In the genomic region with DNA sequence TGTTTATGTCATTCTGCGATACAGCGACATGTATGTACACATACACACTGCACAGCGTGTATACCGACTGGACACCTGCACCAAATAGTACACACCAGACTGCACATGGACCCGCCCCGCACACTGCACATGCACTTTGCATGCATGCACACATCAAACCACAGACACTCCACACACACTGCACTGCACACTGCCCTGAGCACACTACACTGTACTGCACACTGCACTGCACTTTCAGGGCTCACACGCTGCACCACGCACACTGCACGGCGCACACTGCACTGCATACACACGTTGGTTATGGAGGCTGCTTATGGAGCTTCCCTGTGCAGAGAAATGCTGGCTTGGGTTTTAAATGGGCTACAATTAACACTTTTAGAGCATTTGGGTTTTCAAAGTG, we compare ENCODE assay signal across 10 cellular contexts. TPM values are rescaled to one million over a fixed set of nuclear protein-coding genes. Genes with fewer than 3 reads are reported as not detected.
A peak's percentile ranks its signal among the peaks of the same experiment; 100 is the strongest.
DNase-seq lines count a peak whose midpoint lies in the region; ATAC-seq, FAIRE-seq and TF ChIP-seq lines count a peak whose summit lies in the region.
"Had no signal": no experiment of that assay in that cellular context is flagged by ENCODE, and none has a peak within 500 bp of the region (broad histone marks: within the 10 kb centered on the region; RNA-seq: fewer than 3 reads in every experiment).

No MANE protein-coding gene starts in this region.

- H3K27ac Mint-ChIP-seq in MCF 10A (ENCODE audit: low read depth, unreplicated experiment) (peak overlapping the region; percentile 19), memory B cell (no peak overlapping the region)

- CTCF ChIA-PET in MCF 10A (lab: Yijun Ruan, JAX), result interaction anchor here (0.7 to 0.9 kb wide), 2 partner anchors 33 to 50 kb away, joined by 3 to 5 read pairs; no protein-coding TSS in a partner anchor

- H3K9me3 Mint-ChIP-seq in MCF 10A (ENCODE audit: unreplicated experiment) (no peaks in the 10 kb centered on the region), memory B cell (no peaks in the 10 kb centered on the region)

- no TSS peak for BruUV-seq in MCF 10A (replicated peaks; lab: Mats Ljungman, UMichigan)

- FAIRE-seq in urothelium cell line (lab: Jason Lieb, UNC), result peak; percentile 99

- H3K4me1 Mint-ChIP-seq in MCF 10A (ENCODE audit: insufficient read depth, unreplicated experiment) (peaks cover 44% of the 10 kb centered on the region), memory B cell (peaks cover 51% of the 10 kb centered on the region)

- DNase-seq in Right ventricle myocardium superior, result no peak
- no peak for DNase-seq in cardiac septum (ENCODE audit: low spot score)
- DNase-seq in MCF 10A (ENCODE audit: unreplicated experiment), result no peak
- no peak for DNase-seq in memory B cell (ENCODE audit: low spot score in 2 of 2)
- no peak for DNase-seq in urothelium cell line (ENCODE audit: low spot score)
- no peak for DNase-seq in activated effector memory CD4-positive, alpha-beta T cell treated with Interleukin-2 at 50 U/mL for 16 hours
- DNase-seq: NCI-H1930; stimulated activated CD4-positive, alpha-beta T cell treated with anti-CD3 and anti-CD28 coated beads, Interleukin-2, amount 100 ng/mL, for 24 hours had no signal

- POLR2A ChIA-PET in MCF 10A (lab: Yijun Ruan, JAX), result interaction anchor here (0.5 to 1.9 kb wide), 18 partner anchors 14 to 780 kb away, joined by 3 to 7 read pairs (median 3); a partner anchor contains a TSS

- H3K4me3 Mint-ChIP-seq in MCF 10A (ENCODE audit: unreplicated experiment), result peak overlapping the region; percentile 70
- H3K4me3 Mint-ChIP-seq in memory B cell, result no peak overlapping the region

- H3K27me3 Mint-ChIP-seq in MCF 10A (ENCODE audit: insufficient read depth, unreplicated experiment), result peaks cover 36% of the 10 kb centered on the region
- peaks cover 33% of the 10 kb centered on the region for H3K27me3 Mint-ChIP-seq in memory B cell

- intact Hi-C loops in Right ventricle myocardium superior (cut with DNase I) (no loop called here), cardiac septum (cut with DNase I) (no loop called here), MCF 10A (cut with micrococcal nuclease) (loop anchor here (1.0 kb wide), 1 partner anchor 11 kb away; no protein-coding TSS in a partner anchor)

- TF ChIP-seq CTCF in MCF 10A (IDR thresholded peaks at IDR 0.05; ENCODE audit: unreplicated experiment), result no peak

- no peaks in the 10 kb centered on the region for H3K36me3 Mint-ChIP-seq in MCF 10A (ENCODE audit: insufficient read depth, unreplicated experiment)
- no peaks in the 10 kb centered on the region for H3K36me3 Mint-ChIP-seq in memory B cell

- ATAC-seq in Right ventricle myocardium superior (ENCODE audit: poor library complexity), result peak; percentile 9
- ATAC-seq in memory B cell (ENCODE audit: low read depth), result peak; percentile 14
- no peak for ATAC-seq in GM18858 (IDR thresholded peaks at IDR 0.05; ENCODE audit: unreplicated experiment)
- no peak for ATAC-seq in GM21723 (IDR thresholded peaks at IDR 0.05; ENCODE audit: unreplicated experiment)

RNA-seq across cellular contexts. Expression of a gene that starts 1.6 kb away (rescaled TPM):
- total RNA-seq in Right ventricle myocardium superior, result 2.5 TPM
- 1.3 TPM for total RNA-seq in cardiac septum
- total RNA-seq in MCF 10A (2022), result 2.1 and 2.8 TPM in 2 replicates

Comparison
In these comparisons a context has a peak if more than half of its experiments do, and no peak if none do; other contexts are left out.
1. ATAC-seq: peak in Right ventricle myocardium superior (single experiment) and memory B cell (single experiment); none in GM18858 (single experiment) and GM21723 (single experiment).